12 cellular contexts compared by ENCODE assay signal in genomic region chr3:42906905-42907183, GRCh38. TPM values are rescaled to one million over a fixed set of nuclear protein-coding genes. Genes with fewer than 3 reads are reported as not detected.
DNase-seq lines count a peak whose midpoint lies in the region; ATAC-seq and TF ChIP-seq lines count a peak whose summit lies in the region.
"Had no signal": no experiment of that assay in that cellular context is flagged by ENCODE, and none has a peak within 500 bp of the region (broad histone marks: within the 10 kb centered on the region; RNA-seq: fewer than 3 reads in every experiment).

No MANE protein-coding gene starts in this region.

- H3K36me3 Mint-ChIP-seq in activated naive CD4-positive, alpha-beta T cell treated with anti-CD3 and anti-CD28 coated beads, Interleukin-2, amount 50 U/mL, for 24 hours, result peaks cover 10% of the 10 kb centered on the region
- H3K36me3 Mint-ChIP-seq in endodermal cell (ENCODE audit: low read depth), result peaks cover 5% of the 10 kb centered on the region
- peaks cover 20 to 33% (median 27%) of the 10 kb centered on the region in 3 donors for H3K36me3 Mint-ChIP-seq in naive thymus-derived CD8-positive, alpha-beta T cell

- H3K27me3 ChIP-seq in endodermal cell (ENCODE audit: control insufficient read depth, insufficient read depth, low read length, poor library complexity, severe bottlenecking) (no peaks in the 10 kb centered on the region), upper lobe of right lung (no peaks in the 10 kb centered on the region)

- peak overlapping the region; percentile 5 for H3K4me3 Mint-ChIP-seq in activated naive CD4-positive, alpha-beta T cell treated with anti-CD3 and anti-CD28 coated beads, Interleukin-2, amount 50 U/mL, for 24 hours
- H3K4me3 Mint-ChIP-seq in endodermal cell, result peak overlapping the region; percentile 4
- H3K4me3 Mint-ChIP-seq in naive thymus-derived CD8-positive, alpha-beta T cell, result peak overlapping the region; percentile 61 to 96 (median 82)

- H3K27me3 Mint-ChIP-seq in activated naive CD4-positive, alpha-beta T cell treated with anti-CD3 and anti-CD28 coated beads, Interleukin-2, amount 50 U/mL, for 24 hours, result peaks cover 34% of the 10 kb centered on the region
- peaks cover 13% of the 10 kb centered on the region for H3K27me3 Mint-ChIP-seq in endodermal cell (ENCODE audit: insufficient read depth)
- H3K27me3 Mint-ChIP-seq in naive thymus-derived CD8-positive, alpha-beta T cell, result peaks cover 0 to 32% (median 3%) of the 10 kb centered on the region in 5 donors

- no peak overlapping the region for H3K27ac ChIP-seq in endodermal cell (ENCODE audit: low read depth, low read length)
- H3K27ac ChIP-seq in upper lobe of right lung, result peak overlapping the region; percentile 68

- H3K4me1 ChIP-seq in endodermal cell (ENCODE audit: control insufficient read depth, insufficient read depth, low read length), result no peaks in the 10 kb centered on the region
- peaks cover 3% of the 10 kb centered on the region for H3K4me1 ChIP-seq in upper lobe of right lung

- POLR2A ChIA-PET in naive thymus-derived CD8-positive, alpha-beta T cell (lab: Charles Lee), result no interaction called here

- H3K9ac ChIP-seq in endodermal cell (ENCODE audit: extremely low read depth, low read length, poor library complexity, severe bottlenecking), result no peak overlapping the region

- H3K27ac Mint-ChIP-seq in activated naive CD4-positive, alpha-beta T cell treated with anti-CD3 and anti-CD28 coated beads, Interleukin-2, amount 50 U/mL, for 24 hours, result no peak overlapping the region
- H3K27ac Mint-ChIP-seq in endodermal cell, result no peak overlapping the region
- H3K27ac Mint-ChIP-seq in naive thymus-derived CD8-positive, alpha-beta T cell, result peak overlapping the region; percentile 1 to 93 (median 66)

- peaks cover 32% of the 10 kb centered on the region for H3K9me3 ChIP-seq in endodermal cell (ENCODE audit: control insufficient read depth, low read length)
- peaks cover 13% of the 10 kb centered on the region for H3K9me3 ChIP-seq in upper lobe of right lung

- no peak for DNase-seq in activated naive CD4-positive, alpha-beta T cell treated with anti-CD3 and anti-CD28 coated beads, Interleukin-2, amount 50 U/mL, for 16 hours
- DNase-seq in endodermal cell, result no peak
- DNase-seq in naive thymus-derived CD8-positive, alpha-beta T cell, result no peak
- DNase-seq in upper lobe of right lung, result no peak
- no peak for DNase-seq in DMS153 (lab: John Stamatoyannopoulos, UW)
- no peak for DNase-seq in activated gamma-delta T cell treated with Interleukin-2 at 50 U/mL for 16 hours
- DNase-seq: NCI-H2227 treated with DMSO at 0.1 percent for 48 hours had no signal

- ATAC-seq in naive thymus-derived CD8-positive, alpha-beta T cell, result no peak
- ATAC-seq in upper lobe of right lung, result no peak
- no peak for ATAC-seq in GM21717 (IDR thresholded peaks at IDR 0.05; ENCODE audit: unreplicated experiment)

- TF ChIP-seq CTCF in endodermal cell (conservative IDR thresholded peaks at IDR 0.05), result no peak
- TF ChIP-seq CTCF in upper lobe of right lung (IDR thresholded peaks at IDR 0.05), result no peak

- intact Hi-C loops in upper lobe of right lung (cut with DNase I), result no loop called here

- H3K4me3 ChIP-seq in endodermal cell (ENCODE audit: low read length) (no peak overlapping the region), upper lobe of right lung (peak overlapping the region; percentile 69)

- peaks cover 15% of the 10 kb centered on the region for H3K9me3 Mint-ChIP-seq in activated naive CD4-positive, alpha-beta T cell treated with anti-CD3 and anti-CD28 coated beads, Interleukin-2, amount 50 U/mL, for 24 hours
- peaks cover 60% of the 10 kb centered on the region for H3K9me3 Mint-ChIP-seq in endodermal cell
- peaks cover 0 to 38% (median 16%) of the 10 kb centered on the region in 9 donors for H3K9me3 Mint-ChIP-seq in naive thymus-derived CD8-positive, alpha-beta T cell

- 87 to 92% methylated on average over 3 of the region's 3 CpGs for WGBS in endodermal cell (ENCODE audit: insufficient coverage in 1 of 2, insufficient read length in 1 of 2), 2 experiments

- no peaks in the 10 kb centered on the region for H3K36me3 ChIP-seq in endodermal cell (ENCODE audit: control insufficient read depth, insufficient read depth, low read length)
- peaks cover 13% of the 10 kb centered on the region for H3K36me3 ChIP-seq in upper lobe of right lung

- H3K4me1 Mint-ChIP-seq in activated naive CD4-positive, alpha-beta T cell treated with anti-CD3 and anti-CD28 coated beads, Interleukin-2, amount 50 U/mL, for 24 hours, result peaks cover 15% of the 10 kb centered on the region
- peaks cover 3% of the 10 kb centered on the region for H3K4me1 Mint-ChIP-seq in endodermal cell
- peaks cover 14 to 25% (median 20%) of the 10 kb centered on the region in 4 donors for H3K4me1 Mint-ChIP-seq in naive thymus-derived CD8-positive, alpha-beta T cell

RNA-seq across cellular contexts. Expression of gene ZNF662, which starts 0.9 kb away (rescaled TPM):
- total RNA-seq in endodermal cell (1 to 10 TPM in 1 of 2 donors, not detected in 1; 1.8 TPM), upper lobe of right lung (9.6 TPM)
- polyA plus RNA-seq in endodermal cell (2013, experiment 1 of 2), result not detected
- 0.08 TPM for polyA plus RNA-seq in endodermal cell (2013, experiment 2 of 2)
- total RNA-seq in naive thymus-derived CD8-positive, alpha-beta T cell, result 10 to 100 TPM; 17.6 to 19.5 TPM
- 1 to 10 TPM in 1 of 3 donors, under 1 TPM in 2; 0.22 to 1.1 (median 0.36) TPM for polyA plus RNA-seq in naive thymus-derived CD8-positive, alpha-beta T cell
- total RNA-seq: osteocyte, SK-MEL-5 had no signal

RNA-seq across cellular contexts. Expression of gene CYP8B1, which starts 31.2 kb away (rescaled TPM):
- total RNA-seq in endodermal cell (not detected), upper lobe of right lung (not detected)
- polyA plus RNA-seq in endodermal cell (2013, experiment 1 of 2), result not detected
- polyA plus RNA-seq in endodermal cell (2013, experiment 2 of 2), result not detected
- total RNA-seq in naive thymus-derived CD8-positive, alpha-beta T cell, result not detected
- polyA plus RNA-seq in naive thymus-derived CD8-positive, alpha-beta T cell, result not detected
- total RNA-seq: osteocyte, SK-MEL-5 had no signal
- polyA plus RNA-seq: BJ had no signal

Comparison
In these comparisons a context has a peak if more than half of its experiments do, and no peak if none do; other contexts are left out.
1. H3K27ac Mint-ChIP-seq: peak in naive thymus-derived CD8-positive, alpha-beta T cell (10 of 10); none in activated naive CD4-positive, alpha-beta T cell treated with anti-CD3 and anti-CD28 coated beads, Interleukin-2, amount 50 U/mL, for 24 hours (single experiment) and endodermal cell (single experiment).
2. H3K4me3 Mint-ChIP-seq: peak in every context shown above with its lines; median percentile 82 in naive thymus-derived CD8-positive, alpha-beta T cell; 5 in activated naive CD4-positive, alpha-beta T cell treated with anti-CD3 and anti-CD28 coated beads, Interleukin-2, amount 50 U/mL, for 24 hours; 4 in endodermal cell.